In the genomic region with DNA sequence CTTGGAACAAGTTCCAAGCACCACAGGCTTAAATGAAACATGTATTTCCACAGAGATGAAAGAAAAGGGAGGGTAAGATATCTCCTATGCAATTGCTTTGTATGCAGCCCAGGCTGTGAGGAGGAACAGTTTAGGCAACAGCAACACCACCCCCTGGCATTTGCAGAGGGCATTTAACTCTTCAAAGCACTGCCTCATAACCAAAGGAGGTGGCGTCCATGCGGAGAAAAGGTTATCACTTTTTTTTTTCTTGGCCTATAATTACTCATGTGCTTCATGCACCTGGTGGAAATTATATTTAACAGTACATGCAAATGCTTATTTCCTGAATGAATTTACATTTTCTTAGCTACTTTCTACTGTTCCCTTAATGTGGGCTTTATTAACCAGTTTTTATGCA, we compare ENCODE assay signal across 10 cellular contexts.
DNase-seq lines count a peak whose midpoint lies in the region; ATAC-seq and TF ChIP-seq lines count a peak whose summit lies in the region.
"Had no signal": no experiment of that assay in that cellular context is flagged by ENCODE, and none has a peak within 500 bp of the region (broad histone marks: within the 10 kb centered on the region; RNA-seq: fewer than 3 reads in every experiment).

No MANE protein-coding gene starts in this region.

- H3K79me2 ChIP-seq in SK-N-SH (ENCODE audit: insufficient read depth) (no peaks in the 10 kb centered on the region), OCI-LY1 (ENCODE audit: insufficient read depth, low read length) (no peaks in the 10 kb centered on the region)

- POLR2A ChIA-PET in SK-N-SH (lab: Yijun Ruan, JAX): no interaction called here

- TF ChIP-seq RAD21 in SK-N-SH (IDR thresholded peaks at IDR 0.05; ENCODE audit: low read length): no peak

- H3K36me3 ChIP-seq in SK-N-SH (replicated peaks in 1 of 2; ENCODE audit: control insufficient read depth in 1 of 2, insufficient read depth in 2 of 2, low read length in 1 of 2) (no peaks in the 10 kb centered on the region), OCI-LY1 (ENCODE audit: insufficient read depth, low read length) (no peaks in the 10 kb centered on the region; the same call in 1 of the 2 replicates)
- H3K36me3 ChIP-seq: right atrium auricular region, tibial nerve had no signal

- H3K9me2 ChIP-seq in SK-N-SH (no peaks in the 10 kb centered on the region), OCI-LY1 (ENCODE audit: low read depth, low read length) (no peaks in the 10 kb centered on the region)

- H3K27ac ChIP-seq in SK-N-SH (ENCODE audit: low read depth in 2 of 2, low read length in 1 of 2) (no peak overlapping the region), OCI-LY1 (ENCODE audit: low read depth, low read length, poor library complexity, severe bottlenecking) (peak overlapping the region; percentile 100), right cardiac atrium (ENCODE audit: low read length) (no peak overlapping the region)
- H3K27ac ChIP-seq: right atrium auricular region, tibial nerve had no signal

- H3K4me1 ChIP-seq in SK-N-SH (ENCODE audit: control insufficient read depth in 1 of 2, insufficient read depth in 2 of 2, low read depth in 1 of 2, low read length in 1 of 2) (peaks cover 0 to 10% of the 10 kb centered on the region in 2 experiments; a peak in 2 of 4 replicates), OCI-LY1 (ENCODE audit: insufficient read depth, low read length, severe bottlenecking) (peaks cover 82% of the 10 kb centered on the region), right cardiac atrium (ENCODE audit: control insufficient read depth, insufficient read depth, low read length) (no peaks in the 10 kb centered on the region)
- H3K4me1 ChIP-seq: right atrium auricular region had no signal

- H3F3A ChIP-seq in SK-N-SH (replicated peaks; ENCODE audit: insufficient read depth) (no peaks in the 10 kb centered on the region), OCI-LY1 (ENCODE audit: insufficient read depth, low read length) (no peaks in the 10 kb centered on the region)

- TF ChIP-seq EP300 in SK-N-SH (IDR thresholded peaks at IDR 0.05; ENCODE audit: borderline replicate concordance in 1 of 2, low read depth in 1 of 2, low read length in 1 of 2): no peak

- WGBS in SK-N-SH (ENCODE audit: low lambda C conversion rate): 98% methylated on average over 2 of the region's 2 CpGs
- 85% methylated on average over 2 of the region's 2 CpGs for WGBS in right cardiac atrium

- H3K27ac Mint-ChIP-seq in stimulated activated memory B cell treated with anti-CD40 and anti-IgM and Interleukin-4, amounts not matched to agents 10 μg/mL and 1 μg/mL and 100 μg/mL, for 72 hours: peak overlapping the region; percentile 48

- H2AFZ ChIP-seq in SK-N-SH (ENCODE audit: low read depth) (no peak overlapping the region), OCI-LY1 (ENCODE audit: low read length) (no peak overlapping the region)

- H3K4me3 ChIP-seq in SK-N-SH (ENCODE audit: low read depth in 2 of 2, low read length in 1 of 2) (no peak overlapping the region), OCI-LY1 (ENCODE audit: low read depth, low read length, poor library complexity, severe bottlenecking) (peak overlapping the region; percentile 45), right cardiac atrium (ENCODE audit: low read length) (no peak overlapping the region)
- H3K4me3 ChIP-seq: right atrium auricular region, tibial nerve had no signal

- H3K9ac ChIP-seq in SK-N-SH (no peak overlapping the region), OCI-LY1 (ENCODE audit: low read length) (peak overlapping the region; percentile 79)

- peak; percentile 42; the same call in 1 of the 3 replicates for ATAC-seq in SK-N-SH treated with all-trans-retinoic acid at 6 μM for 48 hours
- ATAC-seq in HG02852 (IDR thresholded peaks at IDR 0.05; ENCODE audit: unreplicated experiment): peak; percentile 78
- peak; percentile 94 for ATAC-seq in stimulated activated memory B cell treated with anti-CD40 and anti-IgM and Interleukin-4, amounts not matched to agents 10 μg/mL and 1 μg/mL and 100 μg/mL, for 72 hours
- no peak for ATAC-seq in right cardiac atrium

- no peaks in the 10 kb centered on the region for H3K9me3 ChIP-seq in SK-N-SH
- H3K9me3 ChIP-seq in OCI-LY1 (ENCODE audit: low read length): peaks cover 4% of the 10 kb centered on the region
- H3K9me3 ChIP-seq in right cardiac atrium (ENCODE audit: control insufficient read depth, low read length): no peaks in the 10 kb centered on the region
- H3K9me3 ChIP-seq: right atrium auricular region, tibial nerve had no signal

- no peak for TF ChIP-seq CTCF in SK-N-SH (IDR thresholded peaks at IDR 0.05)
- TF ChIP-seq CTCF in OCI-LY1 (IDR thresholded peaks at IDR 0.05; ENCODE audit: low read length): peak; percentile 75

- peaks cover 5% of the 10 kb centered on the region for H3K9me3 Mint-ChIP-seq in stimulated activated memory B cell treated with anti-CD40 and anti-IgM and Interleukin-4, amounts not matched to agents 10 μg/mL and 1 μg/mL and 100 μg/mL, for 72 hours

- H4K20me1 ChIP-seq in SK-N-SH (ENCODE audit: insufficient read depth) (no peaks in the 10 kb centered on the region), OCI-LY1 (ENCODE audit: insufficient read depth, low read length) (no peaks in the 10 kb centered on the region)

- H3K4me1 Mint-ChIP-seq in stimulated activated memory B cell treated with anti-CD40 and anti-IgM and Interleukin-4, amounts not matched to agents 10 μg/mL and 1 μg/mL and 100 μg/mL, for 72 hours: peaks cover 63% of the 10 kb centered on the region

- DNase-seq in SK-N-SH: no peak
- DNase-seq in right cardiac atrium: no peak
- no peak for DNase-seq in hippocampal formation (lab: John Stamatoyannopoulos, UW)
- DNase-seq in NCI-H82 (lab: John Stamatoyannopoulos, UW): no peak

- CTCF ChIA-PET in SK-N-SH (lab: Yijun Ruan, JAX): interaction anchor here (1.1 kb wide), 1 partner anchor 11 kb away, joined by 4 read pairs; no protein-coding TSS in a partner anchor

- H3K4me2 ChIP-seq in SK-N-SH (no peak overlapping the region), OCI-LY1 (ENCODE audit: low read length) (peak overlapping the region; percentile 74)

- no peaks in the 10 kb centered on the region for H3K36me3 Mint-ChIP-seq in stimulated activated memory B cell treated with anti-CD40 and anti-IgM and Interleukin-4, amounts not matched to agents 10 μg/mL and 1 μg/mL and 100 μg/mL, for 72 hours

- H3K4me3 Mint-ChIP-seq in stimulated activated memory B cell treated with anti-CD40 and anti-IgM and Interleukin-4, amounts not matched to agents 10 μg/mL and 1 μg/mL and 100 μg/mL, for 72 hours: no peak overlapping the region

- H3K27me3 ChIP-seq in SK-N-SH (ENCODE audit: insufficient read depth) (no peaks in the 10 kb centered on the region), OCI-LY1 (ENCODE audit: insufficient read depth, low read length) (no peaks in the 10 kb centered on the region), right cardiac atrium (ENCODE audit: control insufficient read depth, insufficient read depth) (no peaks in the 10 kb centered on the region)
- H3K27me3 ChIP-seq: right atrium auricular region, tibial nerve had no signal

- intact Hi-C loops in right cardiac atrium (cut with DNase I): no loop called here

- no peaks in the 10 kb centered on the region for H3K27me3 Mint-ChIP-seq in stimulated activated memory B cell treated with anti-CD40 and anti-IgM and Interleukin-4, amounts not matched to agents 10 μg/mL and 1 μg/mL and 100 μg/mL, for 72 hours

TF ChIP-seq in SK-N-SH treated with all-trans-retinoic acid at 6 μM for 48 hours, 23 proteins besides CTCF, POLR2A, EP300 and RAD21:
- TF ChIP-seq ZNF8 (CRISPR knock-in tag; IDR thresholded peaks at IDR 0.05): no peak
- TF ChIP-seq ZNF565 (CRISPR knock-in tag; conservative IDR thresholded peaks at IDR 0.05; ENCODE audit: low read depth): no peak
- TF ChIP-seq SNAI2 (CRISPR knock-in tag; IDR thresholded peaks at IDR 0.05): no peak
- no peak for TF ChIP-seq TCF4 (CRISPR knock-in tag; IDR thresholded peaks at IDR 0.05; ENCODE audit: borderline replicate concordance)
- TF ChIP-seq ZC3H10 (CRISPR knock-in tag; IDR thresholded peaks at IDR 0.05): no peak
- TF ChIP-seq GLIS3 (CRISPR knock-in tag; IDR thresholded peaks at IDR 0.05): no peak
- no peak for TF ChIP-seq ISL1 (CRISPR knock-in tag; IDR thresholded peaks at IDR 0.05)
- TF ChIP-seq RARB (CRISPR knock-in tag; IDR thresholded peaks at IDR 0.05): no peak
- no peak for TF ChIP-seq ZFP3 (CRISPR knock-in tag; IDR thresholded peaks at IDR 0.05)
- no peak for TF ChIP-seq BACH2 (CRISPR knock-in tag; IDR thresholded peaks at IDR 0.05; ENCODE audit: borderline replicate concordance)
- no peak for TF ChIP-seq ARNTL (CRISPR knock-in tag; IDR thresholded peaks at IDR 0.05; ENCODE audit: borderline replicate concordance, low read depth)
- TF ChIP-seq ESRRG (CRISPR knock-in tag; IDR thresholded peaks at IDR 0.05): no peak

TF ChIP-seq in SK-N-SH, 30 proteins besides CTCF, POLR2A, EP300 and RAD21:
- TF ChIP-seq TEAD4 (IDR thresholded peaks at IDR 0.05; ENCODE audit: borderline replicate concordance, insufficient read depth): no peak
- TF ChIP-seq NRF1 (IDR thresholded peaks at IDR 0.05; ENCODE audit: low read depth, low read length): no peak
- TF ChIP-seq JUND (IDR thresholded peaks at IDR 0.05): no peak
- no peak for TF ChIP-seq SIN3A (IDR thresholded peaks at IDR 0.05; ENCODE audit: borderline replicate concordance, low read depth, low read length)
- TF ChIP-seq ELF1 (IDR thresholded peaks at IDR 0.05): no peak
- no peak for TF ChIP-seq YY1 (IDR thresholded peaks at IDR 0.05; ENCODE audit: low read depth)
- TF ChIP-seq, protein P1, sequence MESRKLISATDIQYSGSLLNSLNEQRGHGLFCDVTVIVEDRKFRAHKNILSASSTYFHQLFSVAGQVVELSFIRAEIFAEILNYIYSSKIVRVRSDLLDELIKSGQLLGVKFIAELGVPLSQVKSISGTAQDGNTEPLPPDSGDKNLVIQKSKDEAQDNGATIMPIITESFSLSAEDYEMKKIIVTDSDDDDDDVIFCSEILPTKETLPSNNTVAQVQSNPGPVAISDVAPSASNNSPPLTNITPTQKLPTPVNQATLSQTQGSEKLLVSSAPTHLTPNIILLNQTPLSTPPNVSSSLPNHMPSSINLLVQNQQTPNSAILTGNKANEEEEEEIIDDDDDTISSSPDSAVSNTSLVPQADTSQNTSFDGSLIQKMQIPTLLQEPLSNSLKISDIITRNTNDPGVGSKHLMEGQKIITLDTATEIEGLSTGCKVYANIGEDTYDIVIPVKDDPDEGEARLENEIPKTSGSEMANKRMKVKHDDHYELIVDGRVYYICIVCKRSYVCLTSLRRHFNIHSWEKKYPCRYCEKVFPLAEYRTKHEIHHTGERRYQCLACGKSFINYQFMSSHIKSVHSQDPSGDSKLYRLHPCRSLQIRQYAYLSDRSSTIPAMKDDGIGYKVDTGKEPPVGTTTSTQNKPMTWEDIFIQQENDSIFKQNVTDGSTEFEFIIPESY (IDR thresholded peaks at IDR 0.05; ENCODE audit: borderline replicate concordance, low read depth): no peak
- TF ChIP-seq FOSL2 (IDR thresholded peaks at IDR 0.05; ENCODE audit: borderline replicate concordance, low read depth): no peak

Comparison
In these comparisons a context has a peak if more than half of its experiments do, and no peak if none do; other contexts are left out.
1. ATAC-seq: peak in SK-N-SH treated with all-trans-retinoic acid at 6 μM for 48 hours (single experiment), HG02852 (single experiment) and stimulated activated memory B cell treated with anti-CD40 and anti-IgM and Interleukin-4, amounts not matched to agents 10 μg/mL and 1 μg/mL and 100 μg/mL, for 72 hours (single experiment); none in right cardiac atrium (0 of 2).